ENCODE assay signal across 8 cellular contexts in the genomic region with DNA sequence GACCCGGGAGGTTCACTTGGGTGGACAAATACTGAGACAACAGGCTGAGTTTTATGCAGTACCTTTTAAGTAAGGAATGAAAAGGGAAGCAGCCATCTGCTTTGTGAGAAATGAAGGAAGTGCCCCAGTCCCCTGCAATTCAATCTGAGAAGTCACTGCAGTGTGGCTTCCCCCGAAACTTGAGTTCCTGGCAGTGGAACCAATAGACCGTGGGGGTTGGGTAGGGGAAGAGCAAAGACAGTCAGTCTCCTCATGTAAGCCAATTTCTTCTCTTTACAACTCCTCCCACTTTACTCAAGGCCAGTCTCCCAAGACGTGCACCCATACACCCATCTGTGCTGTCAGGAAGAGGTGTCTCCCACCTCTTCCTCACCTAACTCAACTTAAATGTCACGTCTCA.
DNase-seq lines count a peak whose midpoint lies in the region; ATAC-seq lines count a peak whose summit lies in the region.

No MANE protein-coding gene starts in this region.

- peak; percentile 76 for DNase-seq in activated CD8-positive, alpha-beta memory T cell treated with anti-CD3 and anti-CD28 coated beads, Interleukin-2, amount 10 ng/mL, durations not matched to agents 7 days and 5 days
- DNase-seq in activated CD8-positive, alpha-beta memory T cell treated with anti-CD3 and anti-CD28 coated beads, Interleukin-2, amount 50 U/mL, for 4 hours = no peak
- peak; percentile 16 for DNase-seq in UCSD-AML1 (lab: John Stamatoyannopoulos, UW; ENCODE audit: unreplicated experiment)
- DNase-seq in nucleus accumbens (lab: John Stamatoyannopoulos, UW) = peak in 29 of 56 donors; percentile 1 to 38 (median 9)
- DNase-seq in NCI-H1048 (lab: John Stamatoyannopoulos, UW) = no peak
- DNase-seq in stimulated activated CD4-positive, alpha-beta T cell treated with anti-CD3 and anti-CD28 coated beads, Interleukin-4, amount 100 ng/mL, for 24 hours = no peak
- no peak for DNase-seq in NCI-H2227 (lab: John Stamatoyannopoulos, UW; ENCODE audit: unreplicated experiment)

- no peaks in the 10 kb centered on the region for H3K9me3 Mint-ChIP-seq in activated CD8-positive, alpha-beta memory T cell treated with anti-CD3 and anti-CD28 coated beads, Interleukin-2, amount 10 ng/mL, durations not matched to agents 7 days and 5 days (ENCODE audit: low read depth)

- no peaks in the 10 kb centered on the region for H3K27me3 Mint-ChIP-seq in activated CD8-positive, alpha-beta memory T cell treated with anti-CD3 and anti-CD28 coated beads, Interleukin-2, amount 10 ng/mL, durations not matched to agents 7 days and 5 days

- peaks cover 4% of the 10 kb centered on the region for H3K36me3 Mint-ChIP-seq in activated CD8-positive, alpha-beta memory T cell treated with anti-CD3 and anti-CD28 coated beads, Interleukin-2, amount 10 ng/mL, durations not matched to agents 7 days and 5 days

- CTCF ChIA-PET in activated CD8-positive, alpha-beta memory T cell treated with anti-CD3 and anti-CD28 coated beads, Interleukin-2, amount 10 ng/mL, durations not matched to agents 7 days and 5 days (lab: Charles Lee) = no interaction called here

- ATAC-seq in activated CD8-positive, alpha-beta memory T cell treated with anti-CD3 and anti-CD28 coated beads, Interleukin-2, amount 10 ng/mL, durations not matched to agents 7 days and 5 days = peak; percentile 79
- ATAC-seq in HG02981 (IDR thresholded peaks at IDR 0.05; ENCODE audit: unreplicated experiment) = peak; percentile 82

- H3K27ac Mint-ChIP-seq in activated CD8-positive, alpha-beta memory T cell treated with anti-CD3 and anti-CD28 coated beads, Interleukin-2, amount 10 ng/mL, durations not matched to agents 7 days and 5 days = peak overlapping the region; percentile 76

- peak overlapping the region; percentile 47 for H3K4me3 Mint-ChIP-seq in activated CD8-positive, alpha-beta memory T cell treated with anti-CD3 and anti-CD28 coated beads, Interleukin-2, amount 10 ng/mL, durations not matched to agents 7 days and 5 days

- H3K4me1 Mint-ChIP-seq in activated CD8-positive, alpha-beta memory T cell treated with anti-CD3 and anti-CD28 coated beads, Interleukin-2, amount 10 ng/mL, durations not matched to agents 7 days and 5 days = peaks cover 35% of the 10 kb centered on the region

Comparison
In these comparisons a context has a peak if more than half of its experiments do, and no peak if none do; other contexts are left out.
1. DNase-seq: peak in activated CD8-positive, alpha-beta memory T cell treated with anti-CD3 and anti-CD28 coated beads, Interleukin-2, amount 10 ng/mL, durations not matched to agents 7 days and 5 days (single experiment), UCSD-AML1 (single experiment) and nucleus accumbens (29 of 56); none in activated CD8-positive, alpha-beta memory T cell treated with anti-CD3 and anti-CD28 coated beads, Interleukin-2, amount 50 U/mL, for 4 hours (single experiment), NCI-H1048 (single experiment), stimulated activated CD4-positive, alpha-beta T cell treated with anti-CD3 and anti-CD28 coated beads, Interleukin-4, amount 100 ng/mL, for 24 hours (single experiment) and NCI-H2227 (single experiment).